ENCODE assay signal across 15 cellular contexts in genomic region chr11:133153031-133153430, GRCh38.
"Had no signal": no experiment of that assay in that cellular context is flagged by ENCODE, and none has a peak within 500 bp of the region (broad histone marks: within the 10 kb centered on the region; RNA-seq: fewer than 3 reads in every experiment).

No MANE protein-coding gene starts in this region.

- H3K36me3 ChIP-seq: breast epithelium, esophagus squamous epithelium, left ventricle myocardium inferior, right lobe of liver, upper lobe of left lung had no signal

- H3K4me3 ChIP-seq: breast epithelium, esophagus squamous epithelium, left ventricle myocardium inferior, right lobe of liver, upper lobe of left lung had no signal

- DNase-seq: activated CD4-positive, alpha-beta memory T cell treated with anti-CD3 and anti-CD28 coated beads for 36 hours; activated effector memory CD4-positive, alpha-beta T cell treated with anti-CD3 and anti-CD28 coated beads, Interleukin-2, amount 50 U/mL, for 16 hours; activated naive CD8-positive, alpha-beta T cell treated with anti-CD3 and anti-CD28 coated beads for 36 hours; activated T-cell treated with anti-CD3 and anti-CD28 coated beads, Interleukin-2, amount 50 U/mL, for 4 hours; aorta; esophagus squamous epithelium; foreskin fibroblast; glutamatergic neuron; left ventricle myocardium inferior; right lobe of liver; stimulated activated CD4-positive, alpha-beta T cell treated with anti-CD3 and anti-CD28 coated beads, Interleukin-2, amount 100 ng/mL, for 24 hours; stimulated activated naive CD4-positive, alpha-beta T cell; SW 1271 had no signal

- H3K9me3 ChIP-seq: breast epithelium, esophagus squamous epithelium, left ventricle myocardium inferior, right lobe of liver, upper lobe of left lung had no signal

- H3K27me3 ChIP-seq: right lobe of liver, upper lobe of left lung had no signal

- H3K27ac ChIP-seq: breast epithelium, esophagus squamous epithelium, left ventricle myocardium inferior, right lobe of liver, upper lobe of left lung had no signal

- H3K4me1 ChIP-seq: breast epithelium, esophagus squamous epithelium, left ventricle myocardium inferior, right lobe of liver, upper lobe of left lung had no signal
